ENCODE assay signal across 14 cellular contexts in the genomic region with DNA sequence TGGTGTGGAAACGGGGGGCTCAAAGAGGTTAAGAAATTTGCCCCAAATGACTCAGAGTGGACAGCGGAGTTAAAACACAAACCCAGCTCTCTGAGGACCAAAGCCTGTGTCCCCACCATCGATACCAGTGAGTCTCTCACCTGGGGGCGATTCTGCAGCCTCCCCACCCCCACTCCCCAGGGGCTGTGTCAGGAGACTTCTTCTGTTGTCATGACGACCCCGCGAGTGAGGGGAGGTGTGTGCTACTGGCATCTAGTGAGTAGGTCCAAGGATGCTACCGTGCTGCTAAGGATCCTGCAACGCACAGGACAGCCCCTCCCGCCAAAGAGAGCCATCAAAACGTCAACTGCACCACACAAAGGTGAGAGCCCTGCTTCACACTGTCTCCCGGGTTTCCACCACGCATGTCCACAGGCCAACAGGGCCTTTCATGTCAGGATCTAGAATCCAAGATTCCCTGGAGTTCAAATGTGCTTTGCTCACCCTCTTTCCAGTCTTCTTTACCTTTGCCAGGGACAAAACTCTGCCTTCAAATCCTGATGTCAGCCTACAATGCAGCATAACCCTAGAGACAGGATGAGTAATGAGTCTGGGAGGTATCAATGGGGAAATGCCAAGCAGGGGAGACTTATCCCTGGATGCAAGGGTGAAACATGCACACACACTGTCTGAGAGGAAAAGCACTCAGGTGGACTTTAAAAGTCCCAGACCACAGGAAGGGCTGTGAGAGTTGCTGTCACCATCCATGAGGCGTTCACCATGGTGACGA. TPM values are rescaled to one million over a fixed set of nuclear protein-coding genes. Genes with fewer than 3 reads are reported as not detected.
DNase-seq lines count a peak whose midpoint lies in the region; ATAC-seq and TF ChIP-seq lines count a peak whose summit lies in the region.
"Had no signal": no experiment of that assay in that cellular context is flagged by ENCODE, and none has a peak within 500 bp of the region (broad histone marks: within the 10 kb centered on the region; RNA-seq: fewer than 3 reads in every experiment).

No MANE protein-coding gene starts in this region.

- peaks cover 75% of the 10 kb centered on the region for H3K4me1 Mint-ChIP-seq in activated T-cell treated with anti-CD3 and anti-CD28 coated beads, Interleukin-2, amount 50 U/mL, for 4 hours (ENCODE audit: low read depth)
- peaks cover 49% of the 10 kb centered on the region for H3K4me1 Mint-ChIP-seq in T-helper 17 cell

- peak overlapping the region; percentile 92 for H3K4me2 ChIP-seq in hepatocyte

- peaks cover 26% of the 10 kb centered on the region for H3K36me3 Mint-ChIP-seq in activated T-cell treated with anti-CD3 and anti-CD28 coated beads, Interleukin-2, amount 50 U/mL, for 4 hours (ENCODE audit: insufficient read depth)
- peaks cover 8% of the 10 kb centered on the region for H3K36me3 Mint-ChIP-seq in T-helper 17 cell (ENCODE audit: low read depth)

- WGBS in hepatocyte (ENCODE audit: low lambda C conversion rate, missing lambda C conversion rate), result 90% methylated on average over 15 of the region's 15 CpGs
- 84 to 90% (median 87%) methylated on average over 14 to 15 of the region's 15 CpGs for WGBS in spleen, 5 donors

- H2AFZ ChIP-seq in hepatocyte, result no peak overlapping the region

- TF ChIP-seq CTCF in hepatocyte (IDR thresholded peaks at IDR 0.05; ENCODE audit: poor library complexity), result no peak
- TF ChIP-seq CTCF in spleen (IDR thresholded peaks at IDR 0.05 in 8 of 11, conservative IDR thresholded peaks at IDR 0.05 in 3 of 11), result no peak

- intact Hi-C loops in spleen (cut with DNase I; ENCODE audit: low total_unique reads), result no loop called here

- DNase-seq in activated T-cell treated with anti-CD3 and anti-CD28 coated beads, Interleukin-2, amount 50 U/mL, for 4 hours, result no peak
- DNase-seq in activated T-cell treated with anti-CD3 and anti-CD28 coated beads, Interleukin-2, amount 50 U/mL, for 1 hour, result no peak
- DNase-seq in T-helper 17 cell (no peak), hepatocyte (ENCODE audit: low spot score) (no peak), spleen (peak; percentile 61), NCI-H2171 (lab: John Stamatoyannopoulos, UW) (no peak)
- DNase-seq: anterior cingulate cortex, mesendoderm, NCI-H1092 treated with DMSO at 0.1 percent for 48 hours, NCI-H524 treated with DMSO at 0.1 percent for 48 hours, T-helper 9 cell had no signal

- H3K27me3 ChIP-seq in hepatocyte (no peaks in the 10 kb centered on the region), spleen (replicated peaks in 1 of 7) (no peaks in the 10 kb centered on the region)

- peaks cover 94% of the 10 kb centered on the region for H3K79me2 ChIP-seq in hepatocyte

- TF ChIP-seq POLR2A in spleen (IDR thresholded peaks at IDR 0.05), result no peak

- no peaks in the 10 kb centered on the region for H3K9me3 Mint-ChIP-seq in activated T-cell treated with anti-CD3 and anti-CD28 coated beads, Interleukin-2, amount 50 U/mL, for 4 hours
- H3K9me3 Mint-ChIP-seq: dendritic cell treated with granulocyte-macrophage colony-stimulating factor and Interleukin-4, amounts not matched to agents 40 ng/mL and 50 ng/mL, for 4 days had no signal

- peak overlapping the region; percentile 95 for H3K27ac Mint-ChIP-seq in T-helper 17 cell
- H3K27ac Mint-ChIP-seq: dendritic cell treated with granulocyte-macrophage colony-stimulating factor and Interleukin-4, amounts not matched to agents 40 ng/mL and 50 ng/mL, for 4 days had no signal

- no peaks in the 10 kb centered on the region for H3K36me3 ChIP-seq in hepatocyte (replicated peaks; ENCODE audit: insufficient read depth, low read depth)
- peaks cover 0 to 60% (median 13%) of the 10 kb centered on the region in 6 donors for H3K36me3 ChIP-seq in spleen

- no peaks in the 10 kb centered on the region for H3K27me3 Mint-ChIP-seq in activated T-cell treated with anti-CD3 and anti-CD28 coated beads, Interleukin-2, amount 50 U/mL, for 4 hours (ENCODE audit: low read depth)
- no peaks in the 10 kb centered on the region for H3K27me3 Mint-ChIP-seq in T-helper 17 cell
- H3K27me3 Mint-ChIP-seq: dendritic cell treated with granulocyte-macrophage colony-stimulating factor and Interleukin-4, amounts not matched to agents 40 ng/mL and 50 ng/mL, for 4 days had no signal

- H4K20me1 ChIP-seq in hepatocyte (ENCODE audit: insufficient read depth, poor library complexity, severe bottlenecking), result peaks cover 58% of the 10 kb centered on the region

- no peaks in the 10 kb centered on the region for H3K9me2 ChIP-seq in hepatocyte (replicated peaks; ENCODE audit: insufficient read depth)

- H3K4me3 ChIP-seq in hepatocyte (no peak overlapping the region), spleen (no peak overlapping the region)

- H3K27ac ChIP-seq in hepatocyte (peak overlapping the region; percentile 87), spleen (peak overlapping the region in 2 of 8 donors; percentile 52 to 55)

- peaks cover 35% of the 10 kb centered on the region for H3K4me1 ChIP-seq in hepatocyte (ENCODE audit: insufficient read depth)
- H3K4me1 ChIP-seq in spleen, result peaks cover 50 to 94% (median 79%) of the 10 kb centered on the region in 6 donors

- H3K9me3 ChIP-seq in T-helper 17 cell (ENCODE audit: control insufficient read depth, low read length, poor library complexity, severe bottlenecking), result no peaks in the 10 kb centered on the region
- no peaks in the 10 kb centered on the region for H3K9me3 ChIP-seq in hepatocyte (ENCODE audit: low read depth)
- no peaks in the 10 kb centered on the region for H3K9me3 ChIP-seq in spleen

- ATAC-seq in activated T-cell treated with anti-CD3 and anti-CD28 coated beads, Interleukin-2, amount 50 U/mL, for 4 hours, result no peak
- ATAC-seq in T-helper 17 cell (no peak), GM21619 (IDR thresholded peaks at IDR 0.05; ENCODE audit: unreplicated experiment) (no peak), GM18519 (IDR thresholded peaks at IDR 0.05; ENCODE audit: low FRiP score, unreplicated experiment) (no peak)

- H3K4me3 Mint-ChIP-seq in activated T-cell treated with anti-CD3 and anti-CD28 coated beads, Interleukin-2, amount 50 U/mL, for 4 hours, result peak overlapping the region; percentile 98
- H3K4me3 Mint-ChIP-seq in T-helper 17 cell, result no peak overlapping the region
- H3K4me3 Mint-ChIP-seq: dendritic cell treated with granulocyte-macrophage colony-stimulating factor and Interleukin-4, amounts not matched to agents 40 ng/mL and 50 ng/mL, for 4 days had no signal

RNA-seq across cellular contexts. Expression of gene RANBP3, which starts 3.9 kb away (rescaled TPM):
- total RNA-seq in activated T-cell treated with anti-CD3 and anti-CD28 coated beads, Interleukin-2, amount 50 U/mL, for 4 hours, result 100 to 1,000 TPM; 101 to 104 (median 103) TPM
- total RNA-seq in T-helper 17 cell (10 to 100 TPM; 76.8 to 86.9 TPM), hepatocyte (51.0 and 78.1 TPM in 2 replicates), spleen (10 to 100 TPM; 68.5 to 92.9 (median 71.2) TPM)
- polyA plus RNA-seq in hepatocyte (10.4 and 16.4 TPM in 2 replicates), spleen (10 to 100 TPM; 27.5 to 44.3 (median 30.2) TPM)

RNA-seq across cellular contexts. Expression of gene CAPS, which starts 60.0 kb away (rescaled TPM):
- 1 to 10 TPM; 1.6 to 3.7 (median 2.7) TPM for total RNA-seq in activated T-cell treated with anti-CD3 and anti-CD28 coated beads, Interleukin-2, amount 50 U/mL, for 4 hours
- total RNA-seq in T-helper 17 cell (10 to 100 TPM; 41.0 to 47.1 TPM), hepatocyte (7.5 and 15.5 TPM in 2 replicates), spleen (10 to 100 TPM; 14.7 to 20.7 (median 17.6) TPM)
- polyA plus RNA-seq in hepatocyte (17.8 and 23.1 TPM in 2 replicates), spleen (10 to 100 TPM; 23.7 to 61.8 (median 51.3) TPM)
